7 cellular contexts compared by ENCODE assay signal in the genomic region with DNA sequence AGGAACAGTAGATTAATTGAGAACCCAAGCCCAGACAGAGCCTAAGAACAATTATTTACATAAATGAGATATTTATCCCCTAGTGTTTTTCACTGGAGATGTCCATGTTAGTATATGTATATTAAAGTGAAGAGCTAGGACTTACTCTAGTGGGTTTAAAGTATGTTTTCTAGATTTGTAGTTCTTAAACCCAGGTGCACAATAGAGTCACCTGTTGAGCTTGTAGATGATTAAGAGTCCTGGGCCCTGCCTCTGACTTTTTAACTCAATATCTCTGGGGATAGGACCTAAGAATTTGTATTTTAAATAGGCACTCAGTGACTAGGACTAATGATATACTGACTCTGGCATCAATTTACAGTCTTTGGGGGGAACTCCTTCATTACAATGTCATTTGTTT.
"Had no signal": no experiment of that assay in that cellular context is flagged by ENCODE, and none has a peak within 500 bp of the region (broad histone marks: within the 10 kb centered on the region; RNA-seq: fewer than 3 reads in every experiment).

No MANE protein-coding gene starts in this region.

- DNase-seq: GDM1, GF-D8 had no signal

- FAIRE-seq: G401.6, GM12891, GM12892, GM18507, GM19239 had no signal
